10 cellular contexts compared by ENCODE assay signal in genomic region chr2:86224645-86225355, GRCh38. TPM values are rescaled to one million over a fixed set of nuclear protein-coding genes. Genes with fewer than 3 reads are reported as not detected.
A peak's percentile ranks its signal among the peaks of the same experiment; 100 is the strongest.
DNase-seq lines count a peak whose midpoint lies in the region; ATAC-seq and TF ChIP-seq lines count a peak whose summit lies in the region.
"Had no signal": no experiment of that assay in that cellular context is flagged by ENCODE, and none has a peak within 500 bp of the region (broad histone marks: within the 10 kb centered on the region; RNA-seq: fewer than 3 reads in every experiment).

No MANE protein-coding gene starts in this region.

- peak; percentile 38 for DNase-seq in GM10248 (ENCODE audit: extremely low spot score)
- DNase-seq in NCI-H1694 treated with DMSO at 0.1 percent for 48 hours (lab: John Stamatoyannopoulos, UW) = peak; percentile 61
- peak in 1 of 5 donors; percentile 64 for DNase-seq in heart left ventricle
- no peak for DNase-seq in gastrocnemius medialis
- no peak for DNase-seq in SW 1271 (lab: John Stamatoyannopoulos, UW)
- DNase-seq: DMS153; effector CD4-positive, alpha-beta T cell had no signal

- peak overlapping the region; percentile 53 to 92 (median 84) for H3K27ac ChIP-seq in heart left ventricle
- H3K27ac ChIP-seq in gastrocnemius medialis = peak overlapping the region; percentile 68 to 84 (median 79)

- H3K27me3 ChIP-seq in heart left ventricle (no peaks in the 10 kb centered on the region), gastrocnemius medialis (no peaks in the 10 kb centered on the region)

- POLR2A ChIA-PET in GM10248 (lab: Yijun Ruan, JAX) = no interaction called here

- TF ChIP-seq CTCF in GM10248 (IDR thresholded peaks at IDR 0.05; ENCODE audit: control extremely low read depth, extremely low read depth, low read depth, missing control alignments) (peak; percentile 37), heart left ventricle (IDR thresholded peaks at IDR 0.05) (no peak), gastrocnemius medialis (IDR thresholded peaks at IDR 0.05 in 4 of 5, conservative IDR thresholded peaks at IDR 0.05 in 1 of 5) (no peak)

- ATAC-seq in heart left ventricle (peak in 1 of 4 donors; percentile 28), gastrocnemius medialis (no peak), GM18517 (IDR thresholded peaks at IDR 0.05; ENCODE audit: unreplicated experiment) (no peak), HG02798 (IDR thresholded peaks at IDR 0.05; ENCODE audit: poor library complexity, unreplicated experiment) (no peak), HG02642 (IDR thresholded peaks at IDR 0.05; ENCODE audit: poor library complexity, unreplicated experiment) (no peak)

- intact Hi-C loops in heart left ventricle (cut with DNase I) = loop anchor here in 7 of 10 donors (5.0 to 10.0 kb wide), 8 partner anchors 58 to 338 kb away; partner anchors contain the start of genes KDM3A (in 2 of the 7) and CHMP3 (in 1 of the 7)
- intact Hi-C loops in gastrocnemius medialis (cut with DNase I; ENCODE audit: low total_unique reads) = loop anchor here (10.0 kb wide), 2 partner anchors 220 to 400 kb away; partner anchors contain the start of genes KDM3A and RNF103

- CTCF ChIA-PET in GM10248 (lab: Yijun Ruan, JAX) = interaction anchor here (1.0 to 6.4 kb wide), 10 partner anchors 12 to 146 kb away, joined by 3 to 50 read pairs (median 4); no protein-coding TSS in a partner anchor

- TF ChIP-seq POLR2A in heart left ventricle (IDR thresholded peaks at IDR 0.05) (no peak), gastrocnemius medialis (IDR thresholded peaks at IDR 0.05) (no peak)

- WGBS in heart left ventricle, 4 donors = 74 to 81% (median 77%) methylated on average over 7 to 9 of the region's 9 CpGs

- H3K36me3 ChIP-seq in heart left ventricle = no peaks in the 10 kb centered on the region
- no peaks in the 10 kb centered on the region for H3K36me3 ChIP-seq in gastrocnemius medialis

- H3K4me1 ChIP-seq in heart left ventricle (peaks cover 11 to 58% (median 45%) of the 10 kb centered on the region in 12 donors), gastrocnemius medialis (peaks cover 36 to 39% of the 10 kb centered on the region in 2 donors)

- in situ Hi-C loops in gastrocnemius medialis (cut with MboI; ENCODE audit: low sequenced_read_pairs in 4 of 4) = loop anchor here in 3 of 4 donors (5.0 to 25.0 kb wide), 4 partner anchors 140 to 388 kb away; partner anchors contain the start of genes CHMP3 (in 1 of the 3) and RNF103 (in 1 of the 3)

- H3K4me3 ChIP-seq in heart left ventricle = peak overlapping the region in 6 of 12 donors; percentile 0 to 25 (median 12)
- peak overlapping the region in 3 of 4 donors; percentile 20 to 30 (median 28) for H3K4me3 ChIP-seq in gastrocnemius medialis

- no peaks in the 10 kb centered on the region for H3K9me3 ChIP-seq in heart left ventricle
- no peaks in the 10 kb centered on the region for H3K9me3 ChIP-seq in gastrocnemius medialis

RNA-seq across cellular contexts. Expression of gene MRPL35, which starts 25.5 kb away (rescaled TPM):
- total RNA-seq in heart left ventricle (100 to 1,000 TPM in 3 of 9 donors, 10 to 100 TPM in 6; 32.8 to 159 (median 79.3) TPM), gastrocnemius medialis (10 to 100 TPM; 22.2 to 62.3 (median 38.8) TPM)
- 10 to 100 TPM; 51.6 to 90.5 TPM for polyA plus RNA-seq in heart left ventricle

RNA-seq across cellular contexts. Expression of gene IMMT, which starts 29.5 kb away (rescaled TPM):
- total RNA-seq in heart left ventricle (100 to 1,000 TPM; 180 to 315 (median 231) TPM), gastrocnemius medialis (100 to 1,000 TPM in 3 of 4 donors, 10 to 100 TPM in 1; 83.5 to 153 (median 127) TPM)
- polyA plus RNA-seq in heart left ventricle = 100 to 1,000 TPM in 1 of 2 donors, 10 to 100 TPM in 1; 62.0 to 169 TPM

Comparison
In these comparisons a context has a peak if more than half of its experiments do, and no peak if none do; other contexts are left out.
1. DNase-seq: peak in GM10248 (single experiment) and NCI-H1694 treated with DMSO at 0.1 percent for 48 hours (single experiment); none in gastrocnemius medialis (0 of 2) and SW 1271 (0 of 2).